10 cellular contexts compared by ENCODE assay signal in genomic region chr4:145773581-145774234, GRCh38.
DNase-seq lines count a peak whose midpoint lies in the region; ATAC-seq and TF ChIP-seq lines count a peak whose summit lies in the region.
"Had no signal": no experiment of that assay in that cellular context is flagged by ENCODE, and none has a peak within 500 bp of the region (broad histone marks: within the 10 kb centered on the region; RNA-seq: fewer than 3 reads in every experiment).

No MANE protein-coding gene starts in this region.

- ATAC-seq in GM18868 (IDR thresholded peaks at IDR 0.05; ENCODE audit: unreplicated experiment): peak; percentile 83
- peak; percentile 95 for ATAC-seq in GM21619 (IDR thresholded peaks at IDR 0.05; ENCODE audit: unreplicated experiment)
- ATAC-seq in HG03432 (IDR thresholded peaks at IDR 0.05; ENCODE audit: unreplicated experiment): peak; percentile 93

- H3K27ac Mint-ChIP-seq in mesothelial cell of epicardium: peak overlapping the region; percentile 30
- H3K27ac Mint-ChIP-seq in immature natural killer cell: no peak overlapping the region
- H3K27ac Mint-ChIP-seq: nephron had no signal

- TF ChIP-seq CTCF in mesothelial cell of epicardium (IDR thresholded peaks at IDR 0.05; ENCODE audit: unreplicated experiment): no peak

- no peaks in the 10 kb centered on the region for H3K4me1 Mint-ChIP-seq in mesothelial cell of epicardium
- H3K4me1 Mint-ChIP-seq in immature natural killer cell: no peaks in the 10 kb centered on the region
- H3K4me1 Mint-ChIP-seq: nephron had no signal

- no peaks in the 10 kb centered on the region for H3K9me3 Mint-ChIP-seq in mesothelial cell of epicardium
- no peaks in the 10 kb centered on the region for H3K9me3 Mint-ChIP-seq in immature natural killer cell
- H3K9me3 Mint-ChIP-seq: nephron had no signal

- DNase-seq in mesothelial cell of epicardium (ENCODE audit: low spot score in 2 of 2, unreplicated experiment in 2 of 2) (no peak), immature natural killer cell (no peak), dermis blood vessel endothelial cell (no peak), occipital lobe (lab: John Stamatoyannopoulos, UW) (no peak)
- no peak for DNase-seq in NK-92 treated with Interleukin-12 subunit alpha and Interleukin-12 subunit beta, amount 100 ng/mL, for 24 hours (lab: John Stamatoyannopoulos, UW)
- DNase-seq: activated naive CD4-positive, alpha-beta T cell treated with Interleukin-2 at 50 U/mL for 16 hours had no signal

- H3K27me3 Mint-ChIP-seq in mesothelial cell of epicardium (ENCODE audit: low read depth): no peaks in the 10 kb centered on the region
- peaks cover 0 to 2% (median 0%) of the 10 kb centered on the region in 3 donors for H3K27me3 Mint-ChIP-seq in immature natural killer cell (ENCODE audit: low read depth in 3 of 3)

- H3K4me3 Mint-ChIP-seq in mesothelial cell of epicardium (no peak overlapping the region), immature natural killer cell (no peak overlapping the region)
- H3K4me3 Mint-ChIP-seq: nephron had no signal

- H3K36me3 Mint-ChIP-seq in mesothelial cell of epicardium (peaks cover 48% of the 10 kb centered on the region), immature natural killer cell (peaks cover 19 to 49% (median 36%) of the 10 kb centered on the region in 3 donors)
